ENCODE assay signal across 1 cellular context in the genomic region with DNA sequence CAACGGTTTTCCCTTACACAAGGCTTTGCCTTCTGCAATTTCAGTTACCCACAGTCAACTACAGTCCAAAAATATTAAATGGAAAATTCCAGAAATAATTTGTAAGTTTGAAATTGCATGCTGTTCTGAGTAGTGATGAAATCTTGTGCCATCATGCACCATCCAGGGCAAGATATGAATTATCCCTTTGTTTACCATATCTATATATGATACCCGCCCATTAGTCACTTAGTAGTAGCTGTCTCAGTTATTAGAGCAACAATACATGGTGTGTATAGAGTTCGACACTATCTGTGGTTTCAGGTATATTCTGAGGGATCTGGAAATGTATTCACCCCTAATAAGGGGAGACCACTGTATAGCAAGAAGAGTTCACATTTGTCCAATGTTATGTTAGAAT.
TF ChIP-seq lines count a peak whose summit lies in the region.

No MANE protein-coding gene starts in this region.

TF ChIP-seq in WTC11, 78 proteins besides CTCF, POLR2A, EP300 and RAD21:
- no peak for TF ChIP-seq KAT7 (CRISPR knock-in tag; IDR thresholded peaks at IDR 0.05; ENCODE audit: borderline replicate concordance)
- TF ChIP-seq ZNF396 (CRISPR knock-in tag; IDR thresholded peaks at IDR 0.05; ENCODE audit: borderline replicate concordance): no peak
- TF ChIP-seq, protein P1, sequence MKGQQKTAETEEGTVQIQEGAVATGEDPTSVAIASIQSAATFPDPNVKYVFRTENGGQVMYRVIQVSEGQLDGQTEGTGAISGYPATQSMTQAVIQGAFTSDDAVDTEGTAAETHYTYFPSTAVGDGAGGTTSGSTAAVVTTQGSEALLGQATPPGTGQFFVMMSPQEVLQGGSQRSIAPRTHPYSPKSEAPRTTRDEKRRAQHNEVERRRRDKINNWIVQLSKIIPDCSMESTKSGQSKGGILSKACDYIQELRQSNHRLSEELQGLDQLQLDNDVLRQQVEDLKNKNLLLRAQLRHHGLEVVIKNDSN (CRISPR knock-in tag; IDR thresholded peaks at IDR 0.05): no peak
- no peak for TF ChIP-seq EMX1 (CRISPR knock-in tag; IDR thresholded peaks at IDR 0.05)
- no peak for TF ChIP-seq ZNF423 (CRISPR knock-in tag; IDR thresholded peaks at IDR 0.05)
- no peak for TF ChIP-seq JUN (CRISPR knock-in tag; IDR thresholded peaks at IDR 0.05)
- no peak for TF ChIP-seq ZNF219 (CRISPR knock-in tag; IDR thresholded peaks at IDR 0.05; ENCODE audit: borderline replicate concordance)
- no peak for TF ChIP-seq TCF7 (CRISPR knock-in tag; IDR thresholded peaks at IDR 0.05; ENCODE audit: low read depth)
- TF ChIP-seq NFYB (CRISPR knock-in tag; conservative IDR thresholded peaks at IDR 0.05; ENCODE audit: low read depth): no peak
- no peak for TF ChIP-seq ELF4 (CRISPR knock-in tag; IDR thresholded peaks at IDR 0.05; ENCODE audit: low read depth)
- TF ChIP-seq, protein P2, sequence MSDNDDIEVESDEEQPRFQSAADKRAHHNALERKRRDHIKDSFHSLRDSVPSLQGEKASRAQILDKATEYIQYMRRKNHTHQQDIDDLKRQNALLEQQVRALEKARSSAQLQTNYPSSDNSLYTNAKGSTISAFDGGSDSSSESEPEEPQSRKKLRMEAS (CRISPR knock-in tag; IDR thresholded peaks at IDR 0.05): no peak
